In genomic region chr5:140401362-140402257, GRCh38 we compare ENCODE assay signal across 1 cellular context.
A peak's percentile ranks its signal among the peaks of the same experiment; 100 is the strongest.
TF ChIP-seq lines count a peak whose summit lies in the region.

ANKHD1 (plus strand) TSS chr5:140401833; CDS start chr5:140401968, 135 bp downstream.

TF ChIP-seq in H1, 55 proteins besides CTCF, POLR2A, EP300 and RAD21 (continued from another document):
- no peak for TF ChIP-seq CEBPB (IDR thresholded peaks at IDR 0.05; ENCODE audit: low read depth, low read length)
- TF ChIP-seq SIX5 (IDR thresholded peaks at IDR 0.05; ENCODE audit: low read depth, low read length), result no peak
- TF ChIP-seq CHD1 (IDR thresholded peaks at IDR 0.05; ENCODE audit: low read depth, low read length), result no peak
- no peak for TF ChIP-seq JUN (IDR thresholded peaks at IDR 0.05; ENCODE audit: low read depth, low read length)
- TF ChIP-seq KDM5A (IDR thresholded peaks at IDR 0.05; ENCODE audit: low read length), result no peak
- 0 out of 2 replicates have a peak, but pooled peaks have one; percentile 13 for TF ChIP-seq BACH1 (IDR thresholded peaks at IDR 0.05; ENCODE audit: low read length)
- peak; percentile 94 for TF ChIP-seq POLR2AphosphoS5 (IDR thresholded peaks at IDR 0.05; ENCODE audit: low read depth, low read length)
- no peak for TF ChIP-seq EGR1 (IDR thresholded peaks at IDR 0.05; ENCODE audit: borderline replicate concordance, low read depth, low read length)
- peak; percentile 60 for TF ChIP-seq KDM4A (IDR thresholded peaks at IDR 0.05; ENCODE audit: low read depth, low read length, severe bottlenecking)
- no peak for TF ChIP-seq BRCA1 (IDR thresholded peaks at IDR 0.05; ENCODE audit: low read depth, low read length)
- TF ChIP-seq ATF2 (IDR thresholded peaks at IDR 0.05; ENCODE audit: low read length), result peak; percentile 35; the same call in 1 of the 2 replicates
- peak; percentile 27; the same call in 1 of the 2 replicates for TF ChIP-seq GTF2F1 (IDR thresholded peaks at IDR 0.05; ENCODE audit: borderline replicate concordance, low read depth, low read length)
- TF ChIP-seq HDAC2 (IDR thresholded peaks at IDR 0.05; ENCODE audit: borderline replicate concordance in 1 of 2, low read depth in 2 of 2, low read length in 2 of 2), result no peak
- peak; percentile 3; the same call in 1 of the 2 replicates for TF ChIP-seq RBBP5 (IDR thresholded peaks at IDR 0.05; ENCODE audit: borderline replicate concordance, low read depth, low read length)
- 0 out of 2 replicates have a peak, but pooled peaks have one; percentile 3 for TF ChIP-seq TEAD4 (IDR thresholded peaks at IDR 0.05; ENCODE audit: low read depth, low read length)
- no peak for TF ChIP-seq BCL11A (IDR thresholded peaks at IDR 0.05; ENCODE audit: low read depth in 2 of 2, low read length in 2 of 2)
- TF ChIP-seq ASH2L (IDR thresholded peaks at IDR 0.05; ENCODE audit: low read length), result no peak
- TF ChIP-seq NRF1 (IDR thresholded peaks at IDR 0.05; ENCODE audit: low read depth, low read length), result peak; percentile 35
- peak; percentile 97 for TF ChIP-seq CREB1 (IDR thresholded peaks at IDR 0.05)
- no peak for TF ChIP-seq RXRA (IDR thresholded peaks at IDR 0.05; ENCODE audit: insufficient read depth, low read depth, low read length)
- peak; percentile 75 for TF ChIP-seq USF2 (IDR thresholded peaks at IDR 0.05; ENCODE audit: low read length)
- no peak for TF ChIP-seq SIRT6 (IDR thresholded peaks at IDR 0.05; ENCODE audit: low read length)
- TF ChIP-seq SAP30 (IDR thresholded peaks at IDR 0.05; ENCODE audit: insufficient read depth, insufficient replicate concordance, low read length), result no peak
- no peak for TF ChIP-seq CHD7 (IDR thresholded peaks at IDR 0.05; ENCODE audit: insufficient replicate concordance, low read length)
- TF ChIP-seq CBX5 (IDR thresholded peaks at IDR 0.05; ENCODE audit: low read depth, low read length), result no peak
- TF ChIP-seq TAF1 (IDR thresholded peaks at IDR 0.05; ENCODE audit: low read depth, low read length), result peak; percentile 94
- TF ChIP-seq MAX (IDR thresholded peaks at IDR 0.05), result peak; percentile 47; the same call in 1 of the 2 replicates
- TF ChIP-seq ZNF274 (IDR thresholded peaks at IDR 0.05; ENCODE audit: borderline replicate concordance, extremely low read depth, low read length), result no peak
- TF ChIP-seq GABPA (IDR thresholded peaks at IDR 0.05; ENCODE audit: borderline replicate concordance, insufficient read depth, low read length), result peak; percentile 90; the same call in 1 of the 2 replicates
- TF ChIP-seq E2F6 (IDR thresholded peaks at IDR 0.05), result no peak
